Comparison of ENCODE assay signal across 27 cellular contexts in genomic region chr2:152444448-152444847, GRCh38.
DNase-seq lines count a peak whose midpoint lies in the region; ATAC-seq, FAIRE-seq and TF ChIP-seq lines count a peak whose summit lies in the region.
"Had no signal": no experiment of that assay in that cellular context is flagged by ENCODE, and none has a peak within 500 bp of the region (broad histone marks: within the 10 kb centered on the region; RNA-seq: fewer than 3 reads in every experiment).

No MANE protein-coding gene starts in this region.

- H3K4me3 ChIP-seq in BLaER1 treated with 17β-estradiol and CSF1 and Interleukin-3, amounts not matched to agents 10 nM and 100 nM = no peak overlapping the region
- H3K4me3 ChIP-seq in adrenal gland = no peak overlapping the region
- H3K4me3 ChIP-seq in keratinocyte (ENCODE audit: control insufficient read depth in 2 of 3, extremely low read depth in 1 of 3, insufficient read depth in 2 of 3, low read depth in 1 of 3, low read length in 3 of 3) = no peak overlapping the region
- no peak overlapping the region for H3K4me3 ChIP-seq in spleen
- no peak overlapping the region for H3K4me3 ChIP-seq in CD8-positive, alpha-beta memory T cell (ENCODE audit: low read length)
- H3K4me3 ChIP-seq: body of pancreas, heart right ventricle, upper lobe of left lung had no signal

- H4K20me1 ChIP-seq in BLaER1 treated with 17β-estradiol and CSF1 and Interleukin-3, amounts not matched to agents 10 nM and 100 nM = peaks cover 0 to 96% (median 39%) of the 10 kb centered on the region in 11 experiments; a peak in 16 of 22 replicates
- no peaks in the 10 kb centered on the region for H4K20me1 ChIP-seq in keratinocyte (ENCODE audit: control insufficient read depth, extremely low read depth, insufficient read depth, low read length)

- dilution Hi-C loops in keratinocyte (cut with MboI; ENCODE audit: extremely low pct_ligation_motif_present, low sequenced_read_pairs) = no loop called here

- no peaks in the 10 kb centered on the region for H3K27me3 ChIP-seq in BLaER1 treated with 17β-estradiol and CSF1 and Interleukin-3, amounts not matched to agents 10 nM and 100 nM
- H3K27me3 ChIP-seq in adrenal gland (no peaks in the 10 kb centered on the region), keratinocyte (ENCODE audit: control insufficient read depth, extremely low read depth, insufficient read depth, low read length) (no peaks in the 10 kb centered on the region), spleen (replicated peaks in 1 of 7) (no peaks in the 10 kb centered on the region)
- no peaks in the 10 kb centered on the region for H3K27me3 ChIP-seq in CD8-positive, alpha-beta memory T cell (ENCODE audit: insufficient read depth, low read length, poor library complexity, severe bottlenecking)
- H3K27me3 ChIP-seq: body of pancreas, heart right ventricle, upper lobe of left lung had no signal

- CTCF ChIA-PET in CD8-positive, alpha-beta memory T cell (lab: Charles Lee) = no interaction called here
- CTCF ChIA-PET in activated CD8-positive, alpha-beta T cell treated with anti-CD3 and anti-CD28 coated beads for 36 hours (lab: Charles Lee) = interaction anchor here (0.6 kb wide), 1 partner anchor 61 kb away, joined by 3 read pairs; no protein-coding TSS in a partner anchor

- H3K4me3 Mint-ChIP-seq in CD8-positive, alpha-beta memory T cell = no peak overlapping the region
- H3K4me3 Mint-ChIP-seq in activated CD8-positive, alpha-beta T cell treated with anti-CD3 and anti-CD28 coated beads for 36 hours = no peak overlapping the region
- H3K4me3 Mint-ChIP-seq in stimulated activated memory B cell treated with anti-CD40 and anti-IgM and Interleukin-4, amounts not matched to agents 10 μg/mL and 1 μg/mL and 100 μg/mL, for 72 hours = no peak overlapping the region
- H3K4me3 Mint-ChIP-seq in activated T-cell treated with anti-CD3 and anti-CD28 coated beads, Interleukin-2, amount 50 U/mL, for 72 hours = no peak overlapping the region
- H3K4me3 Mint-ChIP-seq: activated CD4-positive, alpha-beta T cell treated with anti-CD3 and anti-CD28 coated beads for 36 hours; CD14-positive monocyte; memory B cell; stimulated activated naive CD8-positive, alpha-beta T cell treated with anti-CD3 and anti-CD28 coated beads, Interleukin-15, amount 100 ng/mL, for 72 hours; T-helper 1 cell treated with Interleukin-12 subunit alpha and Interleukin-12 subunit beta and Interleukin-4 antibody, amounts not matched to agents 30 μg/mL and 1 μg/mL, for 36 hours had no signal

- H3K9me1 ChIP-seq in keratinocyte (ENCODE audit: control insufficient read depth, extremely low read depth, insufficient read depth, low read length) = no peaks in the 10 kb centered on the region

- peaks cover 0 to 2% (median 0%) of the 10 kb centered on the region in 5 donors for H3K9me3 Mint-ChIP-seq in CD8-positive, alpha-beta memory T cell
- H3K9me3 Mint-ChIP-seq in activated CD8-positive, alpha-beta T cell treated with anti-CD3 and anti-CD28 coated beads for 36 hours = no peaks in the 10 kb centered on the region
- H3K9me3 Mint-ChIP-seq in stimulated activated memory B cell treated with anti-CD40 and anti-IgM and Interleukin-4, amounts not matched to agents 10 μg/mL and 1 μg/mL and 100 μg/mL, for 72 hours = no peaks in the 10 kb centered on the region
- H3K9me3 Mint-ChIP-seq in activated T-cell treated with anti-CD3 and anti-CD28 coated beads, Interleukin-2, amount 50 U/mL, for 72 hours = peaks cover 0 to 2% of the 10 kb centered on the region in 2 donors
- H3K9me3 Mint-ChIP-seq: CD14-positive monocyte; memory B cell; stimulated activated naive CD8-positive, alpha-beta T cell treated with anti-CD3 and anti-CD28 coated beads, Interleukin-15, amount 100 ng/mL, for 72 hours; T-helper 1 cell treated with Interleukin-12 subunit alpha and Interleukin-12 subunit beta and Interleukin-4 antibody, amounts not matched to agents 30 μg/mL and 1 μg/mL, for 36 hours had no signal

- H3K4me1 Mint-ChIP-seq in CD8-positive, alpha-beta memory T cell = no peaks in the 10 kb centered on the region
- no peaks in the 10 kb centered on the region for H3K4me1 Mint-ChIP-seq in activated CD8-positive, alpha-beta T cell treated with anti-CD3 and anti-CD28 coated beads for 36 hours (ENCODE audit: low read depth)
- peaks cover 15% of the 10 kb centered on the region for H3K4me1 Mint-ChIP-seq in stimulated activated memory B cell treated with anti-CD40 and anti-IgM and Interleukin-4, amounts not matched to agents 10 μg/mL and 1 μg/mL and 100 μg/mL, for 72 hours
- peaks cover 13% of the 10 kb centered on the region for H3K4me1 Mint-ChIP-seq in activated T-cell treated with anti-CD3 and anti-CD28 coated beads, Interleukin-2, amount 50 U/mL, for 72 hours (ENCODE audit: low read depth)
- H3K4me1 Mint-ChIP-seq: CD14-positive monocyte; stimulated activated naive CD8-positive, alpha-beta T cell treated with anti-CD3 and anti-CD28 coated beads, Interleukin-15, amount 100 ng/mL, for 72 hours had no signal

- POLR2A ChIA-PET in CD8-positive, alpha-beta memory T cell (lab: Charles Lee) = no interaction called here
- POLR2A ChIA-PET in activated CD8-positive, alpha-beta T cell treated with anti-CD3 and anti-CD28 coated beads for 36 hours (lab: Charles Lee) = interaction anchor here (0.6 kb wide), 1 partner anchor 105 kb away, joined by 3 read pairs; no protein-coding TSS in a partner anchor

- peak overlapping the region in 4 of 11 experiments; percentile 1 to 48 (median 37); a peak in 4 of 22 replicates for H3K9ac ChIP-seq in BLaER1 treated with 17β-estradiol and CSF1 and Interleukin-3, amounts not matched to agents 10 nM and 100 nM
- peak overlapping the region; percentile 20 for H3K9ac ChIP-seq in keratinocyte (ENCODE audit: control insufficient read depth, extremely low read depth, insufficient read depth, low read length)

- H3K79me2 ChIP-seq in keratinocyte (ENCODE audit: control insufficient read depth, insufficient read depth, low read length) = peaks cover 77% of the 10 kb centered on the region

- TF ChIP-seq POLR2A in adrenal gland (IDR thresholded peaks at IDR 0.05) (no peak), spleen (IDR thresholded peaks at IDR 0.05) (no peak)

- peak overlapping the region; percentile 62 to 90 (median 74) for H3K4me2 ChIP-seq in BLaER1 treated with 17β-estradiol and CSF1 and Interleukin-3, amounts not matched to agents 10 nM and 100 nM
- peak overlapping the region; percentile 57 for H3K4me2 ChIP-seq in keratinocyte (ENCODE audit: control insufficient read depth, extremely low read depth, insufficient read depth, low read depth, low read length)

- no peaks in the 10 kb centered on the region for H3K36me3 Mint-ChIP-seq in CD8-positive, alpha-beta memory T cell
- H3K36me3 Mint-ChIP-seq in activated CD8-positive, alpha-beta T cell treated with anti-CD3 and anti-CD28 coated beads for 36 hours (ENCODE audit: low read depth) = no peaks in the 10 kb centered on the region
- H3K36me3 Mint-ChIP-seq in stimulated activated memory B cell treated with anti-CD40 and anti-IgM and Interleukin-4, amounts not matched to agents 10 μg/mL and 1 μg/mL and 100 μg/mL, for 72 hours = no peaks in the 10 kb centered on the region
- H3K36me3 Mint-ChIP-seq in activated T-cell treated with anti-CD3 and anti-CD28 coated beads, Interleukin-2, amount 50 U/mL, for 72 hours (ENCODE audit: insufficient read depth in 2 of 2) = no peaks in the 10 kb centered on the region
- H3K36me3 Mint-ChIP-seq: CD14-positive monocyte, memory B cell had no signal

- no peak for ATAC-seq in activated CD8-positive, alpha-beta T cell treated with anti-CD3 and anti-CD28 coated beads for 36 hours
- ATAC-seq in stimulated activated memory B cell treated with anti-CD40 and anti-IgM and Interleukin-4, amounts not matched to agents 10 μg/mL and 1 μg/mL and 100 μg/mL, for 72 hours = no peak
- ATAC-seq in activated T-cell treated with anti-CD3 and anti-CD28 coated beads, Interleukin-2, amount 50 U/mL, for 72 hours (replicated peaks in 1 of 2) = no peak
- ATAC-seq: activated CD4-positive, alpha-beta T cell treated with anti-CD3 and anti-CD28 coated beads for 36 hours; stimulated activated naive CD8-positive, alpha-beta T cell treated with anti-CD3 and anti-CD28 coated beads, Interleukin-15, amount 100 ng/mL, for 72 hours had no signal

- peaks cover 0 to 27% (median under 1%) of the 10 kb centered on the region in 11 experiments; a peak in 7 of 22 replicates for H3K36me3 ChIP-seq in BLaER1 treated with 17β-estradiol and CSF1 and Interleukin-3, amounts not matched to agents 10 nM and 100 nM
- H3K36me3 ChIP-seq in adrenal gland (replicated peaks in 1 of 2) = no peaks in the 10 kb centered on the region
- no peaks in the 10 kb centered on the region for H3K36me3 ChIP-seq in keratinocyte (ENCODE audit: control insufficient read depth in 2 of 2, extremely low read depth in 1 of 2, insufficient read depth in 2 of 2, low read length in 2 of 2)
- no peaks in the 10 kb centered on the region for H3K36me3 ChIP-seq in spleen
- no peaks in the 10 kb centered on the region for H3K36me3 ChIP-seq in CD8-positive, alpha-beta memory T cell (ENCODE audit: insufficient read depth, low read length)
- H3K36me3 ChIP-seq: heart right ventricle, upper lobe of left lung had no signal

- peaks cover 2 to 35% of the 10 kb centered on the region in 2 donors for H3K27me3 Mint-ChIP-seq in CD8-positive, alpha-beta memory T cell
- H3K27me3 Mint-ChIP-seq in activated CD8-positive, alpha-beta T cell treated with anti-CD3 and anti-CD28 coated beads for 36 hours = peaks cover 7% of the 10 kb centered on the region
- H3K27me3 Mint-ChIP-seq in stimulated activated memory B cell treated with anti-CD40 and anti-IgM and Interleukin-4, amounts not matched to agents 10 μg/mL and 1 μg/mL and 100 μg/mL, for 72 hours = peaks cover 28% of the 10 kb centered on the region
- peaks cover 44% of the 10 kb centered on the region for H3K27me3 Mint-ChIP-seq in activated T-cell treated with anti-CD3 and anti-CD28 coated beads, Interleukin-2, amount 50 U/mL, for 72 hours (ENCODE audit: low read depth)

- TF ChIP-seq CTCF in adrenal gland (IDR thresholded peaks at IDR 0.05) (no peak), keratinocyte (optimal IDR thresholded peaks at IDR 0.05 in 1 of 3, IDR thresholded peaks at IDR 0.05 in 1 of 3, conservative IDR thresholded peaks at IDR 0.05 in 1 of 3; ENCODE audit: extremely low read depth in 1 of 3, insufficient read depth in 2 of 3, low read length in 3 of 3) (no peak), spleen (IDR thresholded peaks at IDR 0.05 in 8 of 11, conservative IDR thresholded peaks at IDR 0.05 in 3 of 11) (no peak)
- no peak for TF ChIP-seq CTCF in activated CD8-positive, alpha-beta T cell treated with anti-CD3 and anti-CD28 coated beads for 36 hours (IDR thresholded peaks at IDR 0.05)

- intact Hi-C loops in adrenal gland (cut with DNase I) (no loop called here), spleen (cut with DNase I; ENCODE audit: low total_unique reads) (no loop called here)
- intact Hi-C loops in activated CD8-positive, alpha-beta T cell treated with anti-CD3 and anti-CD28 coated beads for 36 hours (cut with micrococcal nuclease) = no loop called here

- no peak overlapping the region for H2AFZ ChIP-seq in keratinocyte (ENCODE audit: control insufficient read depth, low read length)

- DNase-seq in adrenal gland (no peak), keratinocyte (ENCODE audit: low read depth, low spot score) (no peak), spleen (no peak)
- DNase-seq in CD8-positive, alpha-beta memory T cell = no peak
- DNase-seq in activated CD8-positive, alpha-beta T cell treated with anti-CD3 and anti-CD28 coated beads for 36 hours = no peak
- DNase-seq in activated T-cell treated with anti-CD3 and anti-CD28 coated beads, Interleukin-2, amount 50 U/mL, for 72 hours = no peak
- DNase-seq: activated CD4-positive, alpha-beta T cell treated with anti-CD3 and anti-CD28 coated beads for 36 hours; activated gamma-delta T cell treated with Interleukin-2 at 50 U/mL for 16 hours; activated T-cell treated with anti-CD3 and anti-CD28 coated beads, Interleukin-2, amount 50 U/mL, for 1 hour; DND-41; effector CD8-positive, alpha-beta T cell; heart right ventricle; KG1; kidney glomerular epithelial cell; NCI-H1436; NCI-H2081 treated with DMSO at 0.1 percent for 48 hours; NCI-H774; stimulated activated naive CD8-positive, alpha-beta T cell treated with anti-CD3 and anti-CD28 coated beads, Interleukin-15, amount 100 ng/mL, for 72 hours; upper lobe of left lung had no signal

- WGBS in adrenal gland, 4 donors = 61 to 75% (median 66%) methylated on average over 3 of the region's 3 CpGs
- WGBS in spleen, 5 donors = 77 to 87% (median 80%) methylated on average over 3 of the region's 3 CpGs

- peak overlapping the region; percentile 32 to 69 (median 65); a peak in 19 of 22 replicates for H3K27ac ChIP-seq in BLaER1 treated with 17β-estradiol and CSF1 and Interleukin-3, amounts not matched to agents 10 nM and 100 nM
- peak overlapping the region in 3 of 5 donors; percentile 38 to 63 (median 48) for H3K27ac ChIP-seq in adrenal gland
- H3K27ac ChIP-seq in keratinocyte (ENCODE audit: control insufficient read depth, insufficient read depth, low read length) = peak overlapping the region; percentile 80
- H3K27ac ChIP-seq in spleen = peak overlapping the region in 6 of 8 donors; percentile 9 to 60 (median 25)
- H3K27ac ChIP-seq in CD8-positive, alpha-beta memory T cell (ENCODE audit: low read depth, low read length) = no peak overlapping the region
- H3K27ac ChIP-seq: body of pancreas had no signal

- H3K4me1 ChIP-seq in BLaER1 treated with 17β-estradiol and CSF1 and Interleukin-3, amounts not matched to agents 10 nM and 100 nM = peaks cover 77 to 100% (median 99%) of the 10 kb centered on the region in 10 experiments
- H3K4me1 ChIP-seq in adrenal gland (replicated peaks in 1 of 2) (peaks cover 14 to 65% of the 10 kb centered on the region in 2 donors), keratinocyte (ENCODE audit: control insufficient read depth, extremely low read depth, insufficient read depth, low read length) (peaks cover 74% of the 10 kb centered on the region), spleen (peaks cover 0 to 33% (median 1%) of the 10 kb centered on the region in 6 donors)
- H3K4me1 ChIP-seq in CD8-positive, alpha-beta memory T cell (ENCODE audit: insufficient read depth, low read length) = no peaks in the 10 kb centered on the region

- no peak overlapping the region for H3K27ac Mint-ChIP-seq in CD8-positive, alpha-beta memory T cell
- no peak overlapping the region for H3K27ac Mint-ChIP-seq in activated CD8-positive, alpha-beta T cell treated with anti-CD3 and anti-CD28 coated beads for 36 hours
- H3K27ac Mint-ChIP-seq in stimulated activated memory B cell treated with anti-CD40 and anti-IgM and Interleukin-4, amounts not matched to agents 10 μg/mL and 1 μg/mL and 100 μg/mL, for 72 hours = no peak overlapping the region
- H3K27ac Mint-ChIP-seq in activated T-cell treated with anti-CD3 and anti-CD28 coated beads, Interleukin-2, amount 50 U/mL, for 72 hours = no peak overlapping the region
- H3K27ac Mint-ChIP-seq: activated CD4-positive, alpha-beta T cell treated with anti-CD3 and anti-CD28 coated beads for 36 hours; memory B cell; stimulated activated naive CD8-positive, alpha-beta T cell treated with anti-CD3 and anti-CD28 coated beads, Interleukin-15, amount 100 ng/mL, for 72 hours; T-helper 1 cell treated with Interleukin-12 subunit alpha and Interleukin-12 subunit beta and Interleukin-4 antibody, amounts not matched to agents 30 μg/mL and 1 μg/mL, for 36 hours had no signal

- peak; percentile 46 for FAIRE-seq in keratinocyte (lab: Jason Lieb, UNC)
- FAIRE-seq: colon, HTR-8/SVneo had no signal

- no peaks in the 10 kb centered on the region for H3K9me3 ChIP-seq in BLaER1 treated with 17β-estradiol and CSF1 and Interleukin-3, amounts not matched to agents 10 nM and 100 nM (replicated peaks in 1 of 11)
- H3K9me3 ChIP-seq in adrenal gland (replicated peaks in 1 of 3) = no peaks in the 10 kb centered on the region
- no peaks in the 10 kb centered on the region for H3K9me3 ChIP-seq in keratinocyte (ENCODE audit: control insufficient read depth, low read depth, low read length)
- H3K9me3 ChIP-seq in spleen = no peaks in the 10 kb centered on the region
- no peaks in the 10 kb centered on the region for H3K9me3 ChIP-seq in CD8-positive, alpha-beta memory T cell (ENCODE audit: low read length)
- H3K9me3 ChIP-seq: body of pancreas, heart right ventricle, upper lobe of left lung had no signal
